Comparison of ENCODE assay signal across 14 cellular contexts in genomic region chr5:61289669-61290363, GRCh38. TPM values are rescaled to one million over a fixed set of nuclear protein-coding genes. Genes with fewer than 3 reads are reported as not detected.
DNase-seq lines count a peak whose midpoint lies in the region; ATAC-seq and TF ChIP-seq lines count a peak whose summit lies in the region.
"Had no signal": no experiment of that assay in that cellular context is flagged by ENCODE, and none has a peak within 500 bp of the region (broad histone marks: within the 10 kb centered on the region; RNA-seq: fewer than 3 reads in every experiment).

No MANE protein-coding gene starts in this region.

- H3K27me3 ChIP-seq in colonic mucosa (no peaks in the 10 kb centered on the region), neural cell (ENCODE audit: insufficient read depth, low read depth, low read length) (no peaks in the 10 kb centered on the region)
- H3K27me3 ChIP-seq: foreskin keratinocyte, spleen had no signal

- peak overlapping the region; percentile 88 for H3K27ac ChIP-seq in colonic mucosa
- H3K27ac ChIP-seq in neural cell (ENCODE audit: low read length) = no peak overlapping the region
- H3K27ac ChIP-seq: foreskin keratinocyte, spleen had no signal

- H3K9ac ChIP-seq in colonic mucosa (ENCODE audit: low read depth in 2 of 2, low read length in 2 of 2) = no peak overlapping the region
- H3K9ac ChIP-seq in neural cell (ENCODE audit: low read length) = no peak overlapping the region

- H3K4me3 ChIP-seq in colonic mucosa = no peak overlapping the region
- H3K4me3 ChIP-seq in neural cell (ENCODE audit: low read length) = peak overlapping the region; percentile 7
- H3K4me3 ChIP-seq: spleen had no signal

- DNase-seq in CD1c-positive myeloid dendritic cell (ENCODE audit: extremely low spot score) = peak; percentile 30
- DNase-seq in M059J (ENCODE audit: low read depth) = peak; percentile 51
- DNase-seq in colonic mucosa = no peak
- no peak for DNase-seq in NCI-H1930 (lab: John Stamatoyannopoulos, UW)
- no peak for DNase-seq in T1000 (lab: John Stamatoyannopoulos, UW)
- DNase-seq: activated gamma-delta T cell, amygdala, foreskin keratinocyte, left colon, NCI-H774, spleen had no signal

- no peaks in the 10 kb centered on the region for H4K20me1 ChIP-seq in neural cell (ENCODE audit: insufficient read depth)

- H3K9me3 ChIP-seq in colonic mucosa = no peaks in the 10 kb centered on the region
- no peaks in the 10 kb centered on the region for H3K9me3 ChIP-seq in neural cell (ENCODE audit: low read length)
- H3K9me3 ChIP-seq: spleen had no signal

- TF ChIP-seq EP300 in neural cell (conservative IDR thresholded peaks at IDR 0.05; ENCODE audit: poor library complexity, severe bottlenecking) = no peak

- H3K79me2 ChIP-seq in neural cell (replicated peaks; ENCODE audit: insufficient read depth, low read length) = no peaks in the 10 kb centered on the region

- H2AFZ ChIP-seq in neural cell (ENCODE audit: low read depth, low read length) = no peak overlapping the region

- ATAC-seq in GM18858 (IDR thresholded peaks at IDR 0.05; ENCODE audit: unreplicated experiment) (no peak), GM19397 (IDR thresholded peaks at IDR 0.05; ENCODE audit: unreplicated experiment) (no peak)

- H3K4me2 ChIP-seq in neural cell (ENCODE audit: low read length) = no peak overlapping the region

- TF ChIP-seq RAD21 in neural cell (conservative IDR thresholded peaks at IDR 0.05) = no peak

- H3K9me2 ChIP-seq in neural cell (ENCODE audit: insufficient read depth, low read length) = no peaks in the 10 kb centered on the region

- no peaks in the 10 kb centered on the region for H3K36me3 ChIP-seq in colonic mucosa
- no peaks in the 10 kb centered on the region for H3K36me3 ChIP-seq in neural cell (ENCODE audit: insufficient read depth, low read length)
- H3K36me3 ChIP-seq: spleen had no signal

- no peaks in the 10 kb centered on the region for H3F3A ChIP-seq in neural cell (ENCODE audit: insufficient read depth, low read length, poor library complexity, severe bottlenecking)

- no peak for TF ChIP-seq CTCF in colonic mucosa (IDR thresholded peaks at IDR 0.05)
- TF ChIP-seq CTCF in neural cell (IDR thresholded peaks at IDR 0.05; ENCODE audit: poor library complexity, severe bottlenecking) = no peak

- H3K4me1 ChIP-seq in colonic mucosa = peaks cover 4% of the 10 kb centered on the region
- H3K4me1 ChIP-seq: foreskin keratinocyte, spleen had no signal

- intact Hi-C loops in colonic mucosa (cut with DNase I) = no loop called here

TF ChIP-seq in neural cell, 6 proteins besides CTCF, POLR2A, EP300 and RAD21:
- TF ChIP-seq EZH2 (IDR thresholded peaks at IDR 0.05; ENCODE audit: borderline replicate concordance, insufficient read depth, low read length, poor library complexity, severe bottlenecking) (no peak), TAF1 (IDR thresholded peaks at IDR 0.05; ENCODE audit: low read depth) (no peak), POLR2AphosphoS5 (IDR thresholded peaks at IDR 0.05) (no peak), MXI1 (conservative IDR thresholded peaks at IDR 0.05; ENCODE audit: poor library complexity, severe bottlenecking) (no peak), SMC3 (conservative IDR thresholded peaks at IDR 0.05; ENCODE audit: poor library complexity) (no peak)
- TF ChIP-seq, protein P1, sequence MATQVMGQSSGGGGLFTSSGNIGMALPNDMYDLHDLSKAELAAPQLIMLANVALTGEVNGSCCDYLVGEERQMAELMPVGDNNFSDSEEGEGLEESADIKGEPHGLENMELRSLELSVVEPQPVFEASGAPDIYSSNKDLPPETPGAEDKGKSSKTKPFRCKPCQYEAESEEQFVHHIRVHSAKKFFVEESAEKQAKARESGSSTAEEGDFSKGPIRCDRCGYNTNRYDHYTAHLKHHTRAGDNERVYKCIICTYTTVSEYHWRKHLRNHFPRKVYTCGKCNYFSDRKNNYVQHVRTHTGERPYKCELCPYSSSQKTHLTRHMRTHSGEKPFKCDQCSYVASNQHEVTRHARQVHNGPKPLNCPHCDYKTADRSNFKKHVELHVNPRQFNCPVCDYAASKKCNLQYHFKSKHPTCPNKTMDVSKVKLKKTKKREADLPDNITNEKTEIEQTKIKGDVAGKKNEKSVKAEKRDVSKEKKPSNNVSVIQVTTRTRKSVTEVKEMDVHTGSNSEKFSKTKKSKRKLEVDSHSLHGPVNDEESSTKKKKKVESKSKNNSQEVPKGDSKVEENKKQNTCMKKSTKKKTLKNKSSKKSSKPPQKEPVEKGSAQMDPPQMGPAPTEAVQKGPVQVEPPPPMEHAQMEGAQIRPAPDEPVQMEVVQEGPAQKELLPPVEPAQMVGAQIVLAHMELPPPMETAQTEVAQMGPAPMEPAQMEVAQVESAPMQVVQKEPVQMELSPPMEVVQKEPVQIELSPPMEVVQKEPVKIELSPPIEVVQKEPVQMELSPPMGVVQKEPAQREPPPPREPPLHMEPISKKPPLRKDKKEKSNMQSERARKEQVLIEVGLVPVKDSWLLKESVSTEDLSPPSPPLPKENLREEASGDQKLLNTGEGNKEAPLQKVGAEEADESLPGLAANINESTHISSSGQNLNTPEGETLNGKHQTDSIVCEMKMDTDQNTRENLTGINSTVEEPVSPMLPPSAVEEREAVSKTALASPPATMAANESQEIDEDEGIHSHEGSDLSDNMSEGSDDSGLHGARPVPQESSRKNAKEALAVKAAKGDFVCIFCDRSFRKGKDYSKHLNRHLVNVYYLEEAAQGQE (IDR thresholded peaks at IDR 0.05; ENCODE audit: borderline replicate concordance) = no peak

RNA-seq across cellular contexts. Expression of gene ZSWIM6, which starts 42.2 kb away (rescaled TPM):
- 5.3 and 10.9 TPM in 2 replicates for total RNA-seq in M059J (2014; rRNA removed; shearing (Covaris generic))
- 10 to 100 TPM; 16.4 to 24.5 TPM for total RNA-seq in colonic mucosa
- 43.6 and 43.8 TPM in 2 replicates for polyA plus RNA-seq in neural cell
- 103 and 112 TPM in 2 replicates for polyA minus RNA-seq in neural cell

Comparison
In these comparisons a context has a peak if more than half of its experiments do, and no peak if none do; other contexts are left out.
1. DNase-seq: peak in CD1c-positive myeloid dendritic cell (single experiment) and M059J (single experiment); none in colonic mucosa (single experiment), NCI-H1930 (0 of 2) and T1000 (single experiment).